In genomic region chr17:65664696-65665095, GRCh38 we compare ENCODE assay signal across 21 cellular contexts.
"Had no signal": no experiment of that assay in that cellular context is flagged by ENCODE, and none has a peak within 500 bp of the region (broad histone marks: within the 10 kb centered on the region; RNA-seq: fewer than 3 reads in every experiment).

No MANE protein-coding gene starts in this region.

- H3K4me3 ChIP-seq: coronary artery, dorsolateral prefrontal cortex, esophagus squamous epithelium, gastrocnemius medialis, heart right ventricle, left lung, lower lobe of right lung, mucosa of descending colon had no signal

- H3K36me3 ChIP-seq: esophagus squamous epithelium, gastrocnemius medialis, heart right ventricle, left lung, lower lobe of right lung had no signal

- H3K27me3 ChIP-seq: dorsolateral prefrontal cortex, esophagus squamous epithelium, gastrocnemius medialis, heart right ventricle, left lung had no signal

- DNase-seq: dorsolateral prefrontal cortex; effector CD4-positive, alpha-beta T cell; effector memory CD4-positive, alpha-beta T cell; esophagus squamous epithelium; foreskin melanocyte; gastrocnemius medialis; glutamatergic neuron; head of caudate nucleus; heart right ventricle; hippocampal formation; left cardiac atrium; left lung; left ventricle myocardium superior; lower lobe of right lung; mesenchymal stem cell; mucosa of descending colon had no signal

- H3K4me1 ChIP-seq: esophagus squamous epithelium, gastrocnemius medialis, heart right ventricle, lower lobe of right lung had no signal

- H3K9me3 ChIP-seq: esophagus squamous epithelium, gastrocnemius medialis, heart right ventricle, left lung, lower lobe of right lung, mucosa of descending colon had no signal

- H3K27ac ChIP-seq: coronary artery, dorsolateral prefrontal cortex, esophagus squamous epithelium, gastrocnemius medialis, heart right ventricle, left lung, lower lobe of right lung had no signal

- ATAC-seq: gastrocnemius medialis, heart right ventricle, left cardiac atrium, left lung, left ventricle myocardium superior, lower lobe of right lung, mucosa of descending colon had no signal

- FAIRE-seq: colon, endothelial cell of umbilical vein, islet of Langerhans, keratinocyte had no signal
